Comparison of ENCODE assay signal across 8 cellular contexts in genomic region chr6:8707956-8708772, GRCh38.
A peak's percentile ranks its signal among the peaks of the same experiment; 100 is the strongest.
DNase-seq lines count a peak whose midpoint lies in the region; ATAC-seq and TF ChIP-seq lines count a peak whose summit lies in the region.

No MANE protein-coding gene starts in this region.

- no peak overlapping the region for H3K27ac Mint-ChIP-seq in nephron
- H3K27ac Mint-ChIP-seq in CD4-positive, alpha-beta T cell = no peak overlapping the region

- no peaks in the 10 kb centered on the region for H3K27me3 Mint-ChIP-seq in nephron (ENCODE audit: low read depth)
- peaks cover 4% of the 10 kb centered on the region for H3K27me3 Mint-ChIP-seq in CD4-positive, alpha-beta T cell

- peak; percentile 73 for DNase-seq in NCI-H2107 treated with DMSO at 0.1 percent for 48 hours (lab: John Stamatoyannopoulos, UW; ENCODE audit: unreplicated experiment)
- DNase-seq in NCI-H2107 (lab: John Stamatoyannopoulos, UW) = no peak
- DNase-seq in NCI-H524 treated with DMSO at 0.1 percent for 48 hours (lab: John Stamatoyannopoulos, UW) = peak; percentile 34
- DNase-seq in dermis blood vessel endothelial cell = peak; percentile 5
- no peak for DNase-seq in CD4-positive, alpha-beta T cell
- DNase-seq in cortex of kidney (lab: John Stamatoyannopoulos, UW) = no peak

- H3K27ac ChIP-seq in CD4-positive, alpha-beta T cell (ENCODE audit: low read depth, low read length) = no peak overlapping the region

- CTCF ChIA-PET in CD4-positive, alpha-beta T cell (lab: Charles Lee) = no interaction called here

- no peaks in the 10 kb centered on the region for H3K27me3 ChIP-seq in CD4-positive, alpha-beta T cell (ENCODE audit: control insufficient read depth, insufficient read depth, low read length)

- H3K4me3 Mint-ChIP-seq in nephron = no peak overlapping the region
- H3K4me3 Mint-ChIP-seq in CD4-positive, alpha-beta T cell = no peak overlapping the region

- no peaks in the 10 kb centered on the region for H3K9me3 Mint-ChIP-seq in nephron
- peaks cover 2% of the 10 kb centered on the region for H3K9me3 Mint-ChIP-seq in CD4-positive, alpha-beta T cell

- no peaks in the 10 kb centered on the region for H3K9me3 ChIP-seq in CD4-positive, alpha-beta T cell (ENCODE audit: control insufficient read depth, low read length)

- TF ChIP-seq CTCF in nephron (IDR thresholded peaks at IDR 0.05; ENCODE audit: unreplicated experiment in 3 of 3) = peak; percentile 30 to 57 (median 37)
- no peak for TF ChIP-seq CTCF in CD4-positive, alpha-beta T cell (IDR thresholded peaks at IDR 0.05)

- no peak for ATAC-seq in HG03354 (IDR thresholded peaks at IDR 0.05; ENCODE audit: poor library complexity, severe bottlenecking, unreplicated experiment)
- ATAC-seq in CD4-positive, alpha-beta T cell (ENCODE audit: poor library complexity) = no peak

- no peaks in the 10 kb centered on the region for H3K36me3 Mint-ChIP-seq in nephron (ENCODE audit: low read depth)
- H3K36me3 Mint-ChIP-seq in CD4-positive, alpha-beta T cell (ENCODE audit: low read depth) = no peaks in the 10 kb centered on the region

- intact Hi-C loops in CD4-positive, alpha-beta T cell (cut with DNase I, micrococcal nuclease) = no loop called here

- POLR2A ChIA-PET in CD4-positive, alpha-beta T cell (lab: Charles Lee) = no interaction called here

- H3K4me1 Mint-ChIP-seq in nephron = peaks cover 5% of the 10 kb centered on the region
- H3K4me1 Mint-ChIP-seq in CD4-positive, alpha-beta T cell (ENCODE audit: low read depth) = no peaks in the 10 kb centered on the region

Comparison
In these comparisons a context has a peak if more than half of its experiments do, and no peak if none do; other contexts are left out.
1. DNase-seq: peak in NCI-H2107 treated with DMSO at 0.1 percent for 48 hours (single experiment), NCI-H524 treated with DMSO at 0.1 percent for 48 hours (single experiment) and dermis blood vessel endothelial cell (single experiment); none in NCI-H2107 (single experiment), CD4-positive, alpha-beta T cell (0 of 10) and cortex of kidney (single experiment).